In genomic region chr11:75524576-75525432, GRCh38 we compare ENCODE assay signal across 1 cellular context.
TF ChIP-seq lines count a peak whose summit lies in the region.

No MANE protein-coding gene starts in this region.

TF ChIP-seq in HepG2, 621 proteins besides CTCF, POLR2A, EP300 and RAD21 (continued from another document and continues in another):
- TF ChIP-seq ZHX1 (CRISPR knock-in tag; IDR thresholded peaks at IDR 0.05; ENCODE audit: low read depth) (peak; percentile 14; the same call in 1 of the 2 replicates), GATAD2A (CRISPR knock-in tag; IDR thresholded peaks at IDR 0.05) (no peak), ZNF740 (CRISPR knock-in tag; IDR thresholded peaks at IDR 0.05) (no peak), PCBP2 (optimal IDR thresholded peaks at IDR 0.05; ENCODE audit: low read depth, low read length, poor library complexity, severe bottlenecking) (no peak), HOMEZ (CRISPR knock-in tag; IDR thresholded peaks at IDR 0.05; ENCODE audit: low read depth) (no peak), ZSCAN9 (CRISPR knock-in tag; IDR thresholded peaks at IDR 0.05; ENCODE audit: borderline replicate concordance) (no peak), ERF (CRISPR knock-in tag; IDR thresholded peaks at IDR 0.05) (no peak), ZNF354B (CRISPR knock-in tag; IDR thresholded peaks at IDR 0.05) (no peak), MBNL3 (CRISPR knock-in tag; conservative IDR thresholded peaks at IDR 0.05) (no peak), NCOA2 (CRISPR knock-in tag; IDR thresholded peaks at IDR 0.05) (no peak), BCL6 (CRISPR knock-in tag; IDR thresholded peaks at IDR 0.05) (no peak; the same call in 1 of the 2 replicates), ELF3 (CRISPR knock-in tag; IDR thresholded peaks at IDR 0.05) (no peak), GABPB1 (CRISPR knock-in tag; IDR thresholded peaks at IDR 0.05) (no peak; the same call in 1 of the 2 replicates), FOXP4 (CRISPR knock-in tag; IDR thresholded peaks at IDR 0.05) (0 out of 2 replicates have a peak, but pooled peaks have one; percentile 14), SP5 (CRISPR knock-in tag; IDR thresholded peaks at IDR 0.05; ENCODE audit: borderline replicate concordance, low read depth) (peak; percentile 55; the same call in 1 of the 2 replicates), SRF (IDR thresholded peaks at IDR 0.05; ENCODE audit: low read depth, low read length) (no peak), ZBTB2 (CRISPR knock-in tag; IDR thresholded peaks at IDR 0.05; ENCODE audit: low read depth) (no peak), RORA (CRISPR knock-in tag; IDR thresholded peaks at IDR 0.05) (no peak), ZSCAN29 (CRISPR knock-in tag; conservative IDR thresholded peaks at IDR 0.05) (no peak), ZNF292 (CRISPR knock-in tag; IDR thresholded peaks at IDR 0.05; ENCODE audit: borderline replicate concordance, low read depth) (no peak), TFDP1 (CRISPR knock-in tag; IDR thresholded peaks at IDR 0.05; ENCODE audit: borderline replicate concordance) (no peak), ZNF326 (CRISPR knock-in tag; IDR thresholded peaks at IDR 0.05; ENCODE audit: borderline replicate concordance) (no peak), IKZF1 (IDR thresholded peaks at IDR 0.05) (no peak), XRCC5 (optimal IDR thresholded peaks at IDR 0.05; ENCODE audit: low read length) (peak; percentile 10), SMARCE1 (IDR thresholded peaks at IDR 0.05; ENCODE audit: borderline replicate concordance) (no peak), RXRA (CRISPR knock-in tag; IDR thresholded peaks at IDR 0.05) (no peak), ZNF605 (CRISPR knock-in tag; IDR thresholded peaks at IDR 0.05) (no peak), ARID4A (CRISPR knock-in tag; IDR thresholded peaks at IDR 0.05; ENCODE audit: borderline replicate concordance) (no peak), CREM (IDR thresholded peaks at IDR 0.05) (no peak), CREM (CRISPR knock-in tag; IDR thresholded peaks at IDR 0.05) (no peak), ZC3H4 (CRISPR knock-in tag; IDR thresholded peaks at IDR 0.05; ENCODE audit: borderline replicate concordance) (no peak), U2AF1 (optimal IDR thresholded peaks at IDR 0.05; ENCODE audit: low read depth, low read length) (peak; percentile 48)
- TF ChIP-seq, protein P1, sequence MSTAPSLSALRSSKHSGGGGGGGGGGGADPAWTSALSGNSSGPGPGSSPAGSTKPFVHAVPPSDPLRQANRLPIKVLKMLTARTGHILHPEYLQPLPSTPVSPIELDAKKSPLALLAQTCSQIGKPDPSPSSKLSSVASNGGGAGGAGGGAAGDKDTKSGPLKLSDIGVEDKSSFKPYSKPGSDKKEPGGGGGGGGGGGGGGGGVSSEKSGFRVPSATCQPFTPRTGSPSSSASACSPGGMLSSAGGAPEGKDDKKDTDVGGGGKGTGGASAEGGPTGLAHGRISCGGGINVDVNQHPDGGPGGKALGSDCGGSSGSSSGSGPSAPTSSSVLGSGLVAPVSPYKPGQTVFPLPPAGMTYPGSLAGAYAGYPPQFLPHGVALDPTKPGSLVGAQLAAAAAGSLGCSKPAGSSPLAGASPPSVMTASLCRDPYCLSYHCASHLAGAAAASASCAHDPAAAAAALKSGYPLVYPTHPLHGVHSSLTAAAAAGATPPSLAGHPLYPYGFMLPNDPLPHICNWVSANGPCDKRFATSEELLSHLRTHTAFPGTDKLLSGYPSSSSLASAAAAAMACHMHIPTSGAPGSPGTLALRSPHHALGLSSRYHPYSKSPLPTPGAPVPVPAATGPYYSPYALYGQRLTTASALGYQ (CRISPR knock-in tag; IDR thresholded peaks at IDR 0.05) = no peak; the same call in 1 of the 2 replicates
- TF ChIP-seq, protein P2, sequence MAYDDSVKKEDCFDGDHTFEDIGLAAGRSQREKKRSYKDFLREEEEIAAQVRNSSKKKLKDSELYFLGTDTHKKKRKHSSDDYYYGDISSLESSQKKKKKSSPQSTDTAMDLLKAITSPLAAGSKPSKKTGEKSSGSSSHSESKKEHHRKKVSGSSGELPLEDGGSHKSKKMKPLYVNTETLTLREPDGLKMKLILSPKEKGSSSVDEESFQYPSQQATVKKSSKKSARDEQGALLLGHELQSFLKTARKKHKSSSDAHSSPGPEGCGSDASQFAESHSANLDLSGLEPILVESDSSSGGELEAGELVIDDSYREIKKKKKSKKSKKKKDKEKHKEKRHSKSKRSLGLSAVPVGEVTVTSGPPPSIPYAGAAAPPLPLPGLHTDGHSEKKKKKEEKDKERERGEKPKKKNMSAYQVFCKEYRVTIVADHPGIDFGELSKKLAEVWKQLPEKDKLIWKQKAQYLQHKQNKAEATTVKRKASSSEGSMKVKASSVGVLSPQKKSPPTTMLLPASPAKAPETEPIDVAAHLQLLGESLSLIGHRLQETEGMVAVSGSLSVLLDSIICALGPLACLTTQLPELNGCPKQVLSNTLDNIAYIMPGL (CRISPR knock-in tag; IDR thresholded peaks at IDR 0.05; ENCODE audit: borderline replicate concordance in 1 of 2, low read depth in 1 of 2) = peak in 1 of 2 experiments; percentile 30; a peak in 1 of 4 replicates
- TF ChIP-seq, protein P3, sequence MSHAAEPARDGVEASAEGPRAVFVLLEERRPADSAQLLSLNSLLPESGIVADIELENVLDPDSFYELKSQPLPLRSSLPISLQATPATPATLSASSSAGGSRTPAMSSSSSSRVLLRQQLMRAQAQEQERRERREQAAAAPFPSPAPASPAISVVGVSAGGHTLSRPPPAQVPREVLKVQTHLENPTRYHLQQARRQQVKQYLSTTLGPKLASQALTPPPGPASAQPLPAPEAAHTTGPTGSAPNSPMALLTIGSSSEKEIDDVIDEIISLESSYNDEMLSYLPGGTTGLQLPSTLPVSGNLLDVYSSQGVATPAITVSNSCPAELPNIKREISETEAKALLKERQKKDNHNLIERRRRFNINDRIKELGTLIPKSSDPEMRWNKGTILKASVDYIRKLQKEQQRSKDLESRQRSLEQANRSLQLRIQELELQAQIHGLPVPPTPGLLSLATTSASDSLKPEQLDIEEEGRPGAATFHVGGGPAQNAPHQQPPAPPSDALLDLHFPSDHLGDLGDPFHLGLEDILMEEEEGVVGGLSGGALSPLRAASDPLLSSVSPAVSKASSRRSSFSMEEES (CRISPR knock-in tag; IDR thresholded peaks at IDR 0.05) = no peak
- TF ChIP-seq, protein P4, sequence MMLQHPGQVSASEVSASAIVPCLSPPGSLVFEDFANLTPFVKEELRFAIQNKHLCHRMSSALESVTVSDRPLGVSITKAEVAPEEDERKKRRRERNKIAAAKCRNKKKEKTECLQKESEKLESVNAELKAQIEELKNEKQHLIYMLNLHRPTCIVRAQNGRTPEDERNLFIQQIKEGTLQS (CRISPR knock-in tag; IDR thresholded peaks at IDR 0.05) = no peak
- TF ChIP-seq, protein P5, sequence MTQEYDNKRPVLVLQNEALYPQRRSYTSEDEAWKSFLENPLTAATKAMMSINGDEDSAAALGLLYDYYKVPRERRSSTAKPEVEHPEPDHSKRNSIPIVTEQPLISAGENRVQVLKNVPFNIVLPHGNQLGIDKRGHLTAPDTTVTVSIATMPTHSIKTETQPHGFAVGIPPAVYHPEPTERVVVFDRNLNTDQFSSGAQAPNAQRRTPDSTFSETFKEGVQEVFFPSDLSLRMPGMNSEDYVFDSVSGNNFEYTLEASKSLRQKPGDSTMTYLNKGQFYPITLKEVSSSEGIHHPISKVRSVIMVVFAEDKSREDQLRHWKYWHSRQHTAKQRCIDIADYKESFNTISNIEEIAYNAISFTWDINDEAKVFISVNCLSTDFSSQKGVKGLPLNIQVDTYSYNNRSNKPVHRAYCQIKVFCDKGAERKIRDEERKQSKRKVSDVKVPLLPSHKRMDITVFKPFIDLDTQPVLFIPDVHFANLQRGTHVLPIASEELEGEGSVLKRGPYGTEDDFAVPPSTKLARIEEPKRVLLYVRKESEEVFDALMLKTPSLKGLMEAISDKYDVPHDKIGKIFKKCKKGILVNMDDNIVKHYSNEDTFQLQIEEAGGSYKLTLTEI (CRISPR knock-in tag; conservative IDR thresholded peaks at IDR 0.05) = no peak
